In the genomic region with DNA sequence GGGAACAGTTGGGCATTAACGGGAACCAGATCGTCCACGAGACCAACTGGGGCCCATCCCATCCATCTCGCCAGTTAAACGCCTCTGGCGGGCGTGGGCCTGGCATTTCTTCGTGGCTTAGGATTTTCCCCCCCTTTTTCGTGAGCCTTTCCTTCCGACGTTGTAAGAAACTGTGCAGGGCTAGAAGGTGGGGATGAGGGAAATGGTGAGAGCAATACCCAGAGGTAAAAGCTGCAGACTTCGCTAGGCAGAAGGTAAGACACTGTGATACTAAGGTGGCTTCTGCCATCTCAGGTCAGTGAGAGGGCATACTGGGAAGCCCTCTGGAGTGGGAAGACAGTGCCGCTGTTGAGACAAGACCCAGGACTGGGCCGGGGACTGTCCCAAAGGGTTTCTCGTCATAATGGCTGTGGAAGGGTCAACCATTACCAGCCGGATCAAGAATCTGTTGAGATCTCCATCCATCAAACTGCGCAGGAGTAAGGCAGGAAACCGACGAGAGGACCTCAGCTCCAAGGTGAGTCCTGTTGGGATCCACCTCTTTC, we compare ENCODE assay signal across 8 cellular contexts. TPM values are rescaled to one million over a fixed set of nuclear protein-coding genes. Genes with fewer than 3 reads are reported as not detected.
DNase-seq lines count a peak whose midpoint lies in the region; ATAC-seq, FAIRE-seq and TF ChIP-seq lines count a peak whose summit lies in the region.

No MANE protein-coding gene starts in this region.

- TF ChIP-seq POLR2A in heart left ventricle (IDR thresholded peaks at IDR 0.05) (no peak), erythroblast (IDR thresholded peaks at IDR 0.05; ENCODE audit: low read length) (no peak)

- H3K9me3 ChIP-seq in heart left ventricle, result no peaks in the 10 kb centered on the region
- no peaks in the 10 kb centered on the region for H3K9me3 ChIP-seq in right cardiac atrium (ENCODE audit: control insufficient read depth, low read length)
- H3K9me3 ChIP-seq in small intestine (ENCODE audit: control insufficient read depth, low read depth), result no peaks in the 10 kb centered on the region

- peak in 1 of 4 donors; percentile 1 for ATAC-seq in heart left ventricle
- ATAC-seq in Right ventricle myocardium inferior, result no peak
- ATAC-seq in activated T-cell treated with anti-CD3 and anti-CD28 coated beads, Interleukin-2, amount 50 U/mL, for 4 hours, result peak in 1 of 2 donors; percentile 0
- ATAC-seq in right cardiac atrium, result peak in 1 of 2 donors; percentile 42

- H3K27ac ChIP-seq in heart left ventricle (peak overlapping the region; percentile 39 to 92 (median 86)), right cardiac atrium (ENCODE audit: low read length) (peak overlapping the region; percentile 56), small intestine (ENCODE audit: low read depth in 1 of 2, low read length in 1 of 2) (peak overlapping the region; percentile 72 to 86)

- H3K4me1 ChIP-seq in heart left ventricle (peaks cover 3 to 55% (median 37%) of the 10 kb centered on the region in 12 donors), right cardiac atrium (ENCODE audit: control insufficient read depth, insufficient read depth, low read length) (peaks cover 11% of the 10 kb centered on the region), small intestine (ENCODE audit: control insufficient read depth in 2 of 2, insufficient read depth in 1 of 2, low read depth in 1 of 2, low read length in 1 of 2) (peaks cover 0 to 6% of the 10 kb centered on the region in 2 donors)

- no peaks in the 10 kb centered on the region for H3K9me3 Mint-ChIP-seq in activated T-cell treated with anti-CD3 and anti-CD28 coated beads, Interleukin-2, amount 50 U/mL, for 4 hours

- DNase-seq in heart left ventricle (no peak), Right ventricle myocardium inferior (ENCODE audit: missing footprints) (no peak), right cardiac atrium (no peak), small intestine (no peak), erythroblast (lab: John Stamatoyannopoulos, UW) (no peak), NCI-H345 treated with DMSO at 0.1 percent for 48 hours (lab: John Stamatoyannopoulos, UW; ENCODE audit: unreplicated experiment) (no peak), ACHN (no peak)
- DNase-seq in activated T-cell treated with anti-CD3 and anti-CD28 coated beads, Interleukin-2, amount 50 U/mL, for 4 hours, result no peak

- no peaks in the 10 kb centered on the region for H3K27me3 Mint-ChIP-seq in activated T-cell treated with anti-CD3 and anti-CD28 coated beads, Interleukin-2, amount 50 U/mL, for 4 hours (ENCODE audit: low read depth)

- 4 to 14% (median 11%) methylated on average over 16 to 19 of the region's 19 CpGs for WGBS in heart left ventricle, 4 donors
- 8% methylated on average over 19 of the region's 19 CpGs for WGBS in right cardiac atrium
- WGBS in small intestine, 3 donors, result 9 to 10% (median 9%) methylated on average over 19 of the region's 19 CpGs

- H3K36me3 ChIP-seq in heart left ventricle (peaks cover 0 to 9% (median 0%) of the 10 kb centered on the region in 9 donors), small intestine (ENCODE audit: control insufficient read depth in 2 of 2, insufficient read depth in 2 of 2, low read length in 2 of 2) (no peaks in the 10 kb centered on the region)

- peaks cover 7% of the 10 kb centered on the region for H3K36me3 Mint-ChIP-seq in activated T-cell treated with anti-CD3 and anti-CD28 coated beads, Interleukin-2, amount 50 U/mL, for 4 hours (ENCODE audit: insufficient read depth)

- peak overlapping the region; percentile 93 for H3K4me3 Mint-ChIP-seq in activated T-cell treated with anti-CD3 and anti-CD28 coated beads, Interleukin-2, amount 50 U/mL, for 4 hours

- intact Hi-C loops in heart left ventricle (cut with DNase I) (loop anchor here in 7 of 10 donors (1.0 to 10.0 kb wide), 10 partner anchors 31 to 280 kb away; a partner anchor contains a TSS), Right ventricle myocardium inferior (cut with DNase I) (loop anchor here (1.0 to 5.0 kb wide), 2 partner anchors 129 to 197 kb away; a partner anchor contains a TSS), right cardiac atrium (cut with DNase I) (loop anchor here in 3 of 4 donors (2.0 to 10.0 kb wide), 3 partner anchors 36 to 130 kb away; no protein-coding TSS in a partner anchor)

- no peak for FAIRE-seq in small intestine (lab: Jason Lieb, UNC)

- H3K4me3 ChIP-seq in heart left ventricle, result peak overlapping the region; percentile 70 to 87 (median 78)
- peak overlapping the region; percentile 59 for H3K4me3 ChIP-seq in right cardiac atrium (ENCODE audit: low read length)
- H3K4me3 ChIP-seq in small intestine (ENCODE audit: low read depth in 1 of 2, low read length in 2 of 2), result peak overlapping the region; percentile 55 to 72

- in situ Hi-C loops in ACHN (cut with HindIII; ENCODE audit: low pct_ligation_motif_present, low pct_unique_long_range_greater_than_20kb, low sequenced_read_pairs), result no loop called here

- H3K27me3 ChIP-seq in heart left ventricle, result no peaks in the 10 kb centered on the region
- H3K27me3 ChIP-seq in right cardiac atrium (ENCODE audit: control insufficient read depth, insufficient read depth), result no peaks in the 10 kb centered on the region
- no peaks in the 10 kb centered on the region for H3K27me3 ChIP-seq in small intestine (ENCODE audit: control insufficient read depth in 2 of 2, insufficient read depth in 2 of 2, low read length in 2 of 2)

- H3K4me1 Mint-ChIP-seq in activated T-cell treated with anti-CD3 and anti-CD28 coated beads, Interleukin-2, amount 50 U/mL, for 4 hours (ENCODE audit: low read depth), result peaks cover 59% of the 10 kb centered on the region

- TF ChIP-seq CTCF in heart left ventricle (IDR thresholded peaks at IDR 0.05), result no peak

RNA-seq across cellular contexts. Expression of a gene that starts 0.7 kb away (rescaled TPM):
- total RNA-seq in heart left ventricle (10 to 100 TPM; 12.0 to 20.5 (median 14.8) TPM), Right ventricle myocardium inferior (14.4 TPM), right cardiac atrium (10 to 100 TPM; 16.0 to 20.4 (median 19.2) TPM)
- polyA plus RNA-seq in heart left ventricle (10 to 100 TPM in 1 of 2 donors, 1 to 10 TPM in 1; 6.3 to 17.0 TPM), right cardiac atrium (11.2 TPM), small intestine (10 to 100 TPM in 2 of 3 donors, 1 to 10 TPM in 1; 8.3 to 30.2 (median 21.1) TPM)
- 10 to 100 TPM; 21.9 to 23.3 (median 22.5) TPM for total RNA-seq in activated T-cell treated with anti-CD3 and anti-CD28 coated beads, Interleukin-2, amount 50 U/mL, for 4 hours

RNA-seq across cellular contexts. Expression of a gene that starts 52.9 kb away (rescaled TPM):
- total RNA-seq in heart left ventricle (10 to 100 TPM in 6 of 9 donors, 1 to 10 TPM in 3; 5.4 to 17.9 (median 11.8) TPM), Right ventricle myocardium inferior (12.6 TPM), right cardiac atrium (10 to 100 TPM in 3 of 4 donors, 1 to 10 TPM in 1; 8.5 to 17.2 (median 16.2) TPM)
- polyA plus RNA-seq in heart left ventricle (10 to 100 TPM in 1 of 2 donors, 1 to 10 TPM in 1; 7.3 to 20.6 TPM), right cardiac atrium (16.5 TPM), small intestine (10 to 100 TPM in 1 of 3 donors, 1 to 10 TPM in 2; 6.8 to 11.4 (median 7.4) TPM)
- 10 to 100 TPM in 1 of 3 donors, 1 to 10 TPM in 2; 8.4 to 11.7 (median 8.8) TPM for total RNA-seq in activated T-cell treated with anti-CD3 and anti-CD28 coated beads, Interleukin-2, amount 50 U/mL, for 4 hours
